In genomic region chr1:58926177-58926576, GRCh38 we compare ENCODE assay signal across 14 cellular contexts.
"Had no signal": no experiment of that assay in that cellular context is flagged by ENCODE, and none has a peak within 500 bp of the region (broad histone marks: within the 10 kb centered on the region; RNA-seq: fewer than 3 reads in every experiment).

No MANE protein-coding gene starts in this region.

- DNase-seq: activated gamma-delta T cell treated with Interleukin-2 at 50 U/mL for 16 hours; activated T-cell treated with anti-CD3 and anti-CD28 coated beads, Interleukin-2, amount 50 U/mL, for 1 hour; aorta; caudate nucleus; foreskin melanocyte; hippocampal formation; left ventricle myocardium superior; mammary epithelial cell; naive thymus-derived CD8-positive, alpha-beta T cell; stimulated activated CD4-positive, alpha-beta T cell treated with anti-CD3 and anti-CD28 coated beads, Interleukin-4, amount 100 ng/mL, for 24 hours; substantia nigra; T-helper 1 cell; transverse colon had no signal

- H3K36me3 ChIP-seq: neural progenitor cell, transverse colon had no signal

- H3K9me3 ChIP-seq: transverse colon had no signal

- H3K4me3 ChIP-seq: neural progenitor cell, transverse colon had no signal

- H3K27ac ChIP-seq: neural progenitor cell, transverse colon had no signal

- ATAC-seq: left ventricle myocardium superior; naive thymus-derived CD8-positive, alpha-beta T cell had no signal

- H3K27me3 ChIP-seq: neural progenitor cell, transverse colon had no signal
